Comparison of ENCODE assay signal across 1 cellular context in genomic region chr17:8222630-8223355, GRCh38.
A peak's percentile ranks its signal among the peaks of the same experiment; 100 is the strongest.
TF ChIP-seq lines count a peak whose summit lies in the region.

No MANE protein-coding gene starts in this region.

TF ChIP-seq in endothelial cell of umbilical vein, 7 proteins besides CTCF, POLR2A, EP300 and RAD21:
- TF ChIP-seq EZH2 (IDR thresholded peaks at IDR 0.05; ENCODE audit: borderline replicate concordance, low read depth, low read length, severe bottlenecking) (no peak), MAX (IDR thresholded peaks at IDR 0.05; ENCODE audit: insufficient read depth, insufficient read length) (no peak), POLR2AphosphoS5 (IDR thresholded peaks at IDR 0.05; ENCODE audit: insufficient read depth, low read depth, low read length) (peak; percentile 80), GATA2 (IDR thresholded peaks at IDR 0.05; ENCODE audit: insufficient read depth, insufficient read length, low read depth, low read length) (no peak)
